1 cellular context compared by ENCODE assay signal in genomic region chr12:47214001-47214619, GRCh38.
A peak's percentile ranks its signal among the peaks of the same experiment; 100 is the strongest.
TF ChIP-seq lines count a peak whose summit lies in the region.

No MANE protein-coding gene starts in this region.

TF ChIP-seq in K562, 482 proteins besides CTCF, POLR2A, EP300 and RAD21 (continued from another document):
- TF ChIP-seq, protein P1, sequence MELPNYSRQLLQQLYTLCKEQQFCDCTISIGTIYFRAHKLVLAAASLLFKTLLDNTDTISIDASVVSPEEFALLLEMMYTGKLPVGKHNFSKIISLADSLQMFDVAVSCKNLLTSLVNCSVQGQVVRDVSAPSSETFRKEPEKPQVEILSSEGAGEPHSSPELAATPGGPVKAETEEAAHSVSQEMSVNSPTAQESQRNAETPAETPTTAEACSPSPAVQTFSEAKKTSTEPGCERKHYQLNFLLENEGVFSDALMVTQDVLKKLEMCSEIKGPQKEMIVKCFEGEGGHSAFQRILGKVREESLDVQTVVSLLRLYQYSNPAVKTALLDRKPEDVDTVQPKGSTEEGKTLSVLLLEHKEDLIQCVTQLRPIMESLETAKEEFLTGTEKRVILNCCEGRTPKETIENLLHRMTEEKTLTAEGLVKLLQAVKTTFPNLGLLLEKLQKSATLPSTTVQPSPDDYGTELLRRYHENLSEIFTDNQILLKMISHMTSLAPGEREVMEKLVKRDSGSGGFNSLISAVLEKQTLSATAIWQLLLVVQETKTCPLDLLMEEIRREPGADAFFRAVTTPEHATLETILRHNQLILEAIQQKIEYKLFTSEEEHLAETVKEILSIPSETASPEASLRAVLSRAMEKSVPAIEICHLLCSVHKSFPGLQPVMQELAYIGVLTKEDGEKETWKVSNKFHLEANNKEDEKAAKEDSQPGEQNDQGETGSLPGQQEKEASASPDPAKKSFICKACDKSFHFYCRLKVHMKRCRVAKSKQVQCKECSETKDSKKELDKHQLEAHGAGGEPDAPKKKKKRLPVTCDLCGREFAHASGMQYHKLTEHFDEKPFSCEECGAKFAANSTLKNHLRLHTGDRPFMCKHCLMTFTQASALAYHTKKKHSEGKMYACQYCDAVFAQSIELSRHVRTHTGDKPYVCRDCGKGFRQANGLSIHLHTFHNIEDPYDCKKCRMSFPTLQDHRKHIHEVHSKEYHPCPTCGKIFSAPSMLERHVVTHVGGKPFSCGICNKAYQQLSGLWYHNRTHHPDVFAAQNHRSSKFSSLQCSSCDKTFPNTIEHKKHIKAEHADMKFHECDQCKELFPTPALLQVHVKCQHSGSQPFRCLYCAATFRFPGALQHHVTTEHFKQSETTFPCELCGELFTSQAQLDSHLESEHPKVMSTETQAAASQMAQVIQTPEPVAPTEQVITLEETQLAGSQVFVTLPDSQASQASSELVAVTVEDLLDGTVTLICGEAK (IDR thresholded peaks at IDR 0.05) = peak; percentile 85
- TF ChIP-seq, protein P1 (CRISPR knock-in tag; IDR thresholded peaks at IDR 0.05) = no peak
- TF ChIP-seq PHB (CRISPR knock-in tag; IDR thresholded peaks at IDR 0.05) = no peak
- no peak for TF ChIP-seq ZNF589 (CRISPR knock-in tag; IDR thresholded peaks at IDR 0.05; ENCODE audit: low read depth)
- no peak for TF ChIP-seq MTA2 (IDR thresholded peaks at IDR 0.05; ENCODE audit: low read depth)
